Comparison of ENCODE assay signal across 15 cellular contexts in genomic region chr7:39130740-39131538, GRCh38.
DNase-seq lines count a peak whose midpoint lies in the region; ATAC-seq, FAIRE-seq and TF ChIP-seq lines count a peak whose summit lies in the region.
"Had no signal": no experiment of that assay in that cellular context is flagged by ENCODE, and none has a peak within 500 bp of the region (broad histone marks: within the 10 kb centered on the region; RNA-seq: fewer than 3 reads in every experiment).

No MANE protein-coding gene starts in this region.

- no peak overlapping the region for H3K9ac ChIP-seq in kidney (ENCODE audit: low read length in 2 of 2)

- FAIRE-seq in kidney (lab: Jason Lieb, UNC): no peak
- FAIRE-seq: GM18507, H54 had no signal

- H3K4me2 ChIP-seq in hepatocyte: no peak overlapping the region

- H3K27me3 ChIP-seq in thymus (ENCODE audit: control insufficient read depth, insufficient read depth) (no peaks in the 10 kb centered on the region), hepatocyte (no peaks in the 10 kb centered on the region)

- H3K27me3 Mint-ChIP-seq in activated T-cell treated with anti-CD3 and anti-CD28 coated beads, Interleukin-2, amount 50 U/mL, for 72 hours (ENCODE audit: low read depth): peaks cover 20% of the 10 kb centered on the region

- no peaks in the 10 kb centered on the region for H3K9me3 ChIP-seq in kidney (ENCODE audit: control insufficient read depth in 1 of 2, low read length in 2 of 2)
- H3K9me3 ChIP-seq in thymus (ENCODE audit: control insufficient read depth): no peaks in the 10 kb centered on the region
- H3K9me3 ChIP-seq in hepatocyte (ENCODE audit: low read depth): no peaks in the 10 kb centered on the region

- H3K4me3 ChIP-seq in kidney (ENCODE audit: low read length in 2 of 2) (peak overlapping the region; percentile 68 to 69), thymus (ENCODE audit: low read length) (peak overlapping the region; percentile 39), hepatocyte (no peak overlapping the region)

- intact Hi-C loops in kidney (cut with DNase I) (no loop called here), Right ventricle myocardium superior (cut with DNase I) (no loop called here)

- H3K36me3 Mint-ChIP-seq in activated T-cell treated with anti-CD3 and anti-CD28 coated beads, Interleukin-2, amount 50 U/mL, for 72 hours (ENCODE audit: insufficient read depth in 2 of 2): no peaks in the 10 kb centered on the region

- TF ChIP-seq CTCF in kidney (IDR thresholded peaks at IDR 0.05; ENCODE audit: borderline replicate concordance, extremely low read depth, insufficient read depth) (no peak), hepatocyte (IDR thresholded peaks at IDR 0.05; ENCODE audit: poor library complexity) (no peak), GM20000 (IDR thresholded peaks at IDR 0.05; ENCODE audit: extremely low read depth, missing control alignments) (no peak)

- peaks cover 4% of the 10 kb centered on the region for H3K4me1 Mint-ChIP-seq in activated T-cell treated with anti-CD3 and anti-CD28 coated beads, Interleukin-2, amount 50 U/mL, for 72 hours (ENCODE audit: low read depth)

- H3K9me3 Mint-ChIP-seq in activated T-cell treated with anti-CD3 and anti-CD28 coated beads, Interleukin-2, amount 50 U/mL, for 72 hours: no peaks in the 10 kb centered on the region

- peak overlapping the region; percentile 5 to 41 for H3K4me3 Mint-ChIP-seq in activated T-cell treated with anti-CD3 and anti-CD28 coated beads, Interleukin-2, amount 50 U/mL, for 72 hours

- no peaks in the 10 kb centered on the region for H3K36me3 ChIP-seq in kidney (ENCODE audit: control insufficient read depth in 1 of 2, insufficient read depth in 2 of 2, low read length in 2 of 2)
- no peaks in the 10 kb centered on the region for H3K36me3 ChIP-seq in thymus (ENCODE audit: control insufficient read depth, insufficient read depth)
- H3K36me3 ChIP-seq in hepatocyte (replicated peaks; ENCODE audit: insufficient read depth, low read depth): no peaks in the 10 kb centered on the region

- H3K27ac ChIP-seq in kidney (ENCODE audit: low read depth in 2 of 2, low read length in 2 of 2) (peak overlapping the region in 1 of 2 donors; percentile 1), thymus (ENCODE audit: low read depth) (no peak overlapping the region), hepatocyte (no peak overlapping the region)
- H3K27ac ChIP-seq: C4-2B, epithelial cell of prostate had no signal

- H3K27ac Mint-ChIP-seq in activated T-cell treated with anti-CD3 and anti-CD28 coated beads, Interleukin-2, amount 50 U/mL, for 72 hours: no peak overlapping the region

- no peaks in the 10 kb centered on the region for H3K79me2 ChIP-seq in hepatocyte

- WGBS in thymus: 40% methylated on average over 26 of the region's 26 CpGs
- 93% methylated on average over 26 of the region's 26 CpGs for WGBS in hepatocyte (ENCODE audit: low lambda C conversion rate, missing lambda C conversion rate)

- no peak for ATAC-seq in activated T-cell treated with anti-CD3 and anti-CD28 coated beads, Interleukin-2, amount 50 U/mL, for 72 hours (replicated peaks in 1 of 2)
- no peak for ATAC-seq in Right ventricle myocardium superior (ENCODE audit: poor library complexity)
- ATAC-seq: left cardiac atrium had no signal

- no peak overlapping the region for H2AFZ ChIP-seq in hepatocyte

- DNase-seq in activated T-cell treated with anti-CD3 and anti-CD28 coated beads, Interleukin-2, amount 50 U/mL, for 72 hours: no peak
- DNase-seq in activated T-cell treated with anti-CD3 and anti-CD28 coated beads for 4 hours: no peak
- DNase-seq in NCI-H526 treated with DMSO at 0.1 percent for 48 hours (lab: John Stamatoyannopoulos, UW): peak; percentile 46
- no peak for DNase-seq in kidney
- DNase-seq in hepatocyte (ENCODE audit: low spot score): no peak
- no peak for DNase-seq in Right ventricle myocardium superior
- DNase-seq in GM20000 (ENCODE audit: low spot score): no peak
- DNase-seq: activated naive CD4-positive, alpha-beta T cell treated with anti-CD3 and anti-CD28 coated beads, Interleukin-2, amount 50 U/mL, for 16 hours; left cardiac atrium; NK-92 treated with Interleukin-12 subunit alpha and Interleukin-12 subunit beta, amount 100 ng/mL, for 24 hours had no signal

- H3K4me1 ChIP-seq in kidney (ENCODE audit: control insufficient read depth in 1 of 2, insufficient read depth in 1 of 2, low read depth in 1 of 2, low read length in 2 of 2): no peaks in the 10 kb centered on the region
- no peaks in the 10 kb centered on the region for H3K4me1 ChIP-seq in thymus (ENCODE audit: control insufficient read depth, insufficient read depth, low read length)
- H3K4me1 ChIP-seq in hepatocyte (ENCODE audit: insufficient read depth): no peaks in the 10 kb centered on the region

- H3K9me2 ChIP-seq in hepatocyte (replicated peaks; ENCODE audit: insufficient read depth): no peaks in the 10 kb centered on the region

- H4K20me1 ChIP-seq in hepatocyte (ENCODE audit: insufficient read depth, poor library complexity, severe bottlenecking): no peaks in the 10 kb centered on the region
